20 cellular contexts compared by ENCODE assay signal in the genomic region with DNA sequence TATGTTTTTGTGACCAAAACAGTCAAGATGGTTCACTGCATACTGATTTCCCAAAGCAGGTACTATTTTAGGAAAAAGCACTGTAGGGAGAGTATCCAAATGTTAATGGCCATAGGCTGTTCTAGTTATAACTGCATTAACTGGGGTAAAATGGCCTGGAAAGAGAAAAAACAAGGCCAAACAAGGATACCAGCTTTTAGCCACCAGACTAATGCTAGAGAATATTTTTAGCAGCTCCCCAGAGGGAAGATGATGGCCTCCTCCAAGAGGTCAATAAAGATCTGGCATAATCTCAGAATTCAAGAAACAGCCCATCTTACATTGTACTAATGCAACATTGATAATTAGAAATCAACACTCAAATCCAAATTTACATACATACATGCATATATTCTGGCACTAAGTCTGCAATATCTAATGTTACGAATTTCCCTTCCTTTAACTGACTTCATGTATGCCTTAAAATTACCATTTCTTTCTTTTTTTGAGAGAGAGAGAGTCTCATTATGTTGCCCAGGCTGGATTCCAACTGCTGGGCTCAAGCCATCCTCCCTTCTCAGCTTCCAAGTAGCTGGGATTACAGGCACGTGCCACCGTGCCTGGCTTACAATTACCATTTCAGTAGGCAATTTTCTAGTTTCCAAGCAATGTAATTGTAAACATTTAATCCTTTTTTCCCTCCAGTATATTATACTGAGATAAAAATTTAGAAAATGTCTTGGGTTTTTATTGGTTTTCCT. TPM values are rescaled to one million over a fixed set of nuclear protein-coding genes. Genes with fewer than 3 reads are reported as not detected.
A peak's percentile ranks its signal among the peaks of the same experiment; 100 is the strongest.
DNase-seq lines count a peak whose midpoint lies in the region; ATAC-seq, FAIRE-seq and TF ChIP-seq lines count a peak whose summit lies in the region.
"Had no signal": no experiment of that assay in that cellular context is flagged by ENCODE, and none has a peak within 500 bp of the region (broad histone marks: within the 10 kb centered on the region; RNA-seq: fewer than 3 reads in every experiment).

No MANE protein-coding gene starts in this region.

- H3K79me2 ChIP-seq in HepG2 (ENCODE audit: insufficient read depth, low read length) = no peaks in the 10 kb centered on the region
- H3K79me2 ChIP-seq: parathyroid adenoma had no signal

- POLR2A ChIA-PET in HepG2 (lab: Yijun Ruan, JAX) = no interaction called here
- POLR2A ChIA-PET in Caco-2 (lab: Charles Lee) = no interaction called here

- intact Hi-C loops in HepG2 (cut with micrococcal nuclease; ENCODE audit: unreplicated experiment) (no loop called here), right cardiac atrium (cut with DNase I) (no loop called here), Caco-2 (cut with micrococcal nuclease; ENCODE audit: unreplicated experiment) (no loop called here)

- TF ChIP-seq RAD21 in liver (IDR thresholded peaks at IDR 0.05) = no peak
- no peak for TF ChIP-seq RAD21 in HepG2 (CRISPR knock-in tag; IDR thresholded peaks at IDR 0.05)

- peaks cover 0 to 7% (median 2%) of the 10 kb centered on the region in 4 donors for H3K4me1 ChIP-seq in liver (ENCODE audit: control insufficient read depth in 4 of 4, insufficient read depth in 4 of 4, low read length in 3 of 4)
- no peaks in the 10 kb centered on the region for H3K4me1 ChIP-seq in HepG2 (ENCODE audit: insufficient read depth, low read length)
- peaks cover 2% of the 10 kb centered on the region for H3K4me1 ChIP-seq in right cardiac atrium (ENCODE audit: control insufficient read depth, insufficient read depth, low read length)
- no peaks in the 10 kb centered on the region for H3K4me1 ChIP-seq in Caco-2
- H3K4me1 ChIP-seq: parathyroid adenoma had no signal

- H3K36me3 Mint-ChIP-seq in Caco-2 (ENCODE audit: insufficient read depth, unreplicated experiment) = peaks cover 23% of the 10 kb centered on the region

- H3K27me3 ChIP-seq in liver (ENCODE audit: control insufficient read depth in 4 of 4, insufficient read depth in 4 of 4, low read length in 3 of 4) = no peaks in the 10 kb centered on the region
- H3K27me3 ChIP-seq in HepG2 (ENCODE audit: control insufficient read depth in 1 of 2, insufficient read depth in 2 of 2, low read length in 2 of 2) = no peaks in the 10 kb centered on the region
- H3K27me3 ChIP-seq in right cardiac atrium (ENCODE audit: control insufficient read depth, insufficient read depth) = no peaks in the 10 kb centered on the region
- no peaks in the 10 kb centered on the region for H3K27me3 ChIP-seq in Caco-2 (replicated peaks; ENCODE audit: control insufficient read depth, insufficient read depth, low read length)

- WGBS in liver = 65% methylated on average over 3 of the region's 3 CpGs
- 91% methylated on average over 3 of the region's 3 CpGs for WGBS in HepG2 (ENCODE audit: low lambda C conversion rate)
- WGBS in right cardiac atrium = 38% methylated on average over 3 of the region's 3 CpGs

- no peaks in the 10 kb centered on the region for H3K9me3 Mint-ChIP-seq in Caco-2 (ENCODE audit: unreplicated experiment)
- H3K9me3 Mint-ChIP-seq: activated CD8-positive, alpha-beta T cell treated with anti-CD3 and anti-CD28 coated beads for 36 hours had no signal

- H3K36me3 ChIP-seq in liver (ENCODE audit: control insufficient read depth in 4 of 4, insufficient read depth in 3 of 4, low read depth in 1 of 4, low read length in 3 of 4) (peaks cover 1 to 22% (median 19%) of the 10 kb centered on the region in 4 donors), HepG2 (replicated peaks in 1 of 2; ENCODE audit: control insufficient read depth in 1 of 2, insufficient read depth in 2 of 2, low read length in 2 of 2) (peaks cover 1 to 11% of the 10 kb centered on the region in 2 experiments; a peak in 4 of 5 replicates), Caco-2 (ENCODE audit: control insufficient read depth, insufficient read depth, low read length) (0 out of 2 replicates have a peak, but pooled peaks cover 1% of the 10 kb centered on the region)

- BruUV-seq in HepG2 (replicated peaks; lab: Mats Ljungman, UMichigan) (no TSS peak), Caco-2 (replicated peaks; lab: Mats Ljungman, UMichigan) (no TSS peak)

- no peaks in the 10 kb centered on the region for H3K27me3 Mint-ChIP-seq in Caco-2 (ENCODE audit: insufficient read depth, unreplicated experiment)
- H3K27me3 Mint-ChIP-seq: activated CD8-positive, alpha-beta T cell treated with anti-CD3 and anti-CD28 coated beads for 36 hours had no signal

- no peak for TF ChIP-seq EP300 in HepG2 (IDR thresholded peaks at IDR 0.05; ENCODE audit: low read depth in 2 of 2, low read length in 2 of 2)
- TF ChIP-seq EP300 in HepG2 (CRISPR knock-in tag; IDR thresholded peaks at IDR 0.05; ENCODE audit: borderline replicate concordance) = no peak

- H3K27ac ChIP-seq in liver (ENCODE audit: low read depth in 1 of 2, low read length in 2 of 2) = no peak overlapping the region
- no peak overlapping the region for H3K27ac ChIP-seq in HepG2 (ENCODE audit: extremely low read length, insufficient read depth, low read length)
- no peak overlapping the region for H3K27ac ChIP-seq in right cardiac atrium (ENCODE audit: low read length)
- H3K27ac ChIP-seq: parathyroid adenoma had no signal

- H3K4me3 ChIP-seq in liver (ENCODE audit: low read depth in 1 of 3, low read length in 3 of 3) = no peak overlapping the region
- H3K4me3 ChIP-seq in HepG2 (replicated peaks in 1 of 3; ENCODE audit: insufficient read depth in 1 of 3, low read depth in 2 of 3, low read length in 3 of 3) = no peak overlapping the region
- no peak overlapping the region for H3K4me3 ChIP-seq in right cardiac atrium (ENCODE audit: low read length)
- no peak overlapping the region for H3K4me3 ChIP-seq in Caco-2 (ENCODE audit: low read depth, low read length)
- H3K4me3 ChIP-seq: K562 had no signal

- H3K9me3 ChIP-seq in liver (ENCODE audit: control insufficient read depth in 4 of 4, low read length in 3 of 4) (no peaks in the 10 kb centered on the region), HepG2 (ENCODE audit: low read length) (no peaks in the 10 kb centered on the region), right cardiac atrium (ENCODE audit: control insufficient read depth, low read length) (no peaks in the 10 kb centered on the region), Caco-2 (no peaks in the 10 kb centered on the region)

- no peak for TF ChIP-seq POLR2A in HepG2 (IDR thresholded peaks at IDR 0.05; ENCODE audit: insufficient read depth in 1 of 2, low read depth in 2 of 2, low read length in 2 of 2)

- in situ Hi-C loops in HepG2 (cut with HindIII; ENCODE audit: extremely low pct_ligation_motif_present, low pct_unique_long_range_greater_than_20kb) = no loop called here

- no peak for FAIRE-seq in HepG2 (lab: Jason Lieb, UNC)
- FAIRE-seq: K562 had no signal

- no peak for TF ChIP-seq CTCF in liver (IDR thresholded peaks at IDR 0.05; ENCODE audit: low read depth, low read length, missing input control)
- no peak for TF ChIP-seq CTCF in HepG2 (CRISPR knock-in tag; IDR thresholded peaks at IDR 0.05)
- TF ChIP-seq CTCF in Caco-2 (IDR thresholded peaks at IDR 0.05; ENCODE audit: insufficient read depth in 1 of 2, low read depth in 1 of 2, low read length in 1 of 2, severe bottlenecking in 1 of 2, unreplicated experiment in 1 of 2) = no peak

- H3K4me2 ChIP-seq in HepG2 (ENCODE audit: low read depth, low read length) = no peak overlapping the region

- DNase-seq in HepG2 (ENCODE audit: low spot score) = no peak
- peak; percentile 65 for DNase-seq in cerebellum (ENCODE audit: low spot score)
- DNase-seq in right cardiac atrium = peak in 2 of 3 donors; percentile 66 to 74
- no peak for DNase-seq in Caco-2
- DNase-seq in NCI-H2081 (lab: John Stamatoyannopoulos, UW) = no peak
- no peak for DNase-seq in activated CD4-positive, alpha-beta T cell treated with anti-CD3 and anti-CD28 coated beads, Interleukin-2, amount 50 U/mL, for 1 hour
- DNase-seq: activated CD4-positive, CD25-positive, alpha-beta regulatory T cell; activated CD8-positive, alpha-beta T cell treated with anti-CD3 and anti-CD28 coated beads for 36 hours; activated gamma-delta T cell treated with Interleukin-2 at 50 U/mL for 16 hours; activated T-cell treated with anti-CD3 and anti-CD28 coated beads for 4 hours; amniotic stem cell; effector memory CD4-positive, alpha-beta T cell; GDM1; NCI-H1694; NCI-H748 treated with DMSO at 0.1 percent for 48 hours had no signal

- no peaks in the 10 kb centered on the region; the same call in 1 of the 2 replicates for H4K20me1 ChIP-seq in HepG2 (ENCODE audit: insufficient read depth, low read length)

- no peaks in the 10 kb centered on the region for H3K4me1 Mint-ChIP-seq in Caco-2 (ENCODE audit: low read depth, unreplicated experiment)

- ATAC-seq in HepG2 (no peak), right cardiac atrium (peak in 1 of 2 donors; percentile 31)
- ATAC-seq in activated CD4-positive, CD25-positive, alpha-beta regulatory T cell treated with anti-CD3 and anti-CD28 coated beads, Interleukin-2, amount 50 U/mL, for 24 hours = no peak
- ATAC-seq: activated CD8-positive, alpha-beta T cell treated with anti-CD3 and anti-CD28 coated beads for 36 hours; HCT116; K562 had no signal

- no peak overlapping the region for H3K9ac ChIP-seq in liver (ENCODE audit: low read depth in 1 of 2, low read length in 2 of 2)
- no peak overlapping the region for H3K9ac ChIP-seq in HepG2 (ENCODE audit: insufficient read depth, low read depth, low read length)
- H3K9ac ChIP-seq: parathyroid adenoma had no signal

- CTCF ChIA-PET in HepG2 (lab: Yijun Ruan, JAX; ENCODE audit: low intra/inter-chr PET ratio, low total read pairs) = no interaction called here
- CTCF ChIA-PET in Caco-2 (lab: Charles Lee) = no interaction called here

- H3K4me3 Mint-ChIP-seq in Caco-2 (ENCODE audit: unreplicated experiment) = no peak overlapping the region
- H3K4me3 Mint-ChIP-seq: activated CD8-positive, alpha-beta T cell treated with anti-CD3 and anti-CD28 coated beads for 36 hours had no signal

- no peak overlapping the region for H3K27ac Mint-ChIP-seq in Caco-2 (ENCODE audit: unreplicated experiment)
- H3K27ac Mint-ChIP-seq: activated CD8-positive, alpha-beta T cell treated with anti-CD3 and anti-CD28 coated beads for 36 hours had no signal

- no peak overlapping the region for H2AFZ ChIP-seq in HepG2 (ENCODE audit: low read length)
- H2AFZ ChIP-seq: parathyroid adenoma had no signal

RNA-seq across cellular contexts. Expression of a gene that starts 9.3 kb away (rescaled TPM):
- total RNA-seq in liver = 100 to 1,000 TPM in 1 of 2 donors, 10 to 100 TPM in 1; 69.8 to 279 TPM
- polyA plus RNA-seq in liver = 100 to 1,000 TPM; 299 to 583 TPM
- total RNA-seq in HepG2 (2016; rRNA removed; fragmentation: Illumina TruSeq; extraction: Trizol) = 481 and 556 TPM in 2 replicates
- 280 and 328 TPM in 2 replicates for total RNA-seq in HepG2 (2016; cell fraction: cytosol; rRNA removed; fragmentation: Illumina TruSeq; extraction: Trizol; ENCODE audit: low read depth)
- 517 and 605 TPM in 2 replicates for total RNA-seq in HepG2 (2016; cell fraction: insoluble cytoplasmic fraction; rRNA removed; fragmentation: Illumina TruSeq; extraction: Trizol)
- total RNA-seq in HepG2 (2016; cell fraction: membrane; rRNA removed; fragmentation: Illumina TruSeq; extraction: Trizol) = 294 and 325 TPM in 2 replicates
- total RNA-seq in HepG2 (2016; cell fraction: nucleus; rRNA removed; fragmentation: Illumina TruSeq; extraction: Trizol) = 231 and 261 TPM in 2 replicates
- 311 and 407 TPM in 2 replicates for polyA plus RNA-seq in HepG2 (2011; rRNA removed)
- 137 and 186 TPM in 2 replicates for polyA plus RNA-seq in HepG2 (2011; cell fraction: cytosol; rRNA removed)
- 59.1 and 61.9 TPM in 2 replicates for polyA plus RNA-seq in HepG2 (2011; cell fraction: nucleus; rRNA removed)
- polyA plus RNA-seq in HepG2 (2012) = 241 and 395 TPM in 2 replicates
- polyA plus RNA-seq in HepG2 (2016; cell fraction: cytosol; fragmentation: Illumina TruSeq; extraction: Trizol; ENCODE audit: low read depth) = 218 and 256 TPM in 2 replicates
- polyA plus RNA-seq in HepG2 (2016; cell fraction: insoluble cytoplasmic fraction; fragmentation: Illumina TruSeq; extraction: Trizol; ENCODE audit: low read depth) = 311 and 334 TPM in 2 replicates
- polyA plus RNA-seq in HepG2 (2016; cell fraction: membrane; fragmentation: Illumina TruSeq; extraction: Trizol; ENCODE audit: low read depth) = 165 and 228 TPM in 2 replicates
- 278 and 326 TPM in 2 replicates for polyA plus RNA-seq in HepG2 (2016; cell fraction: nucleus; fragmentation: Illumina TruSeq; extraction: Trizol; ENCODE audit: insufficient read depth, low read depth)
- polyA minus RNA-seq in HepG2 (2011; rRNA and poly(A)+ RNA removed; ENCODE audit: low replicate concordance) = 63.3 and 108 TPM in 2 replicates
- 36.2 and 38.6 TPM in 2 replicates for polyA minus RNA-seq in HepG2 (2011; cell fraction: cytosol; rRNA and poly(A)+ RNA removed)
- polyA minus RNA-seq in HepG2 (2011; cell fraction: nucleus; rRNA and poly(A)+ RNA removed) = 17.8 and 18.6 TPM in 2 replicates
- total RNA-seq in cerebellum = 102 TPM
- total RNA-seq in right cardiac atrium = 100 to 1,000 TPM; 763 to 921 (median 836) TPM
- polyA plus RNA-seq in right cardiac atrium = 2,071 TPM
- 381 and 385 TPM in 2 replicates for total RNA-seq in Caco-2 (2022)

RNA-seq across cellular contexts. Expression of a gene that starts 28.4 kb away (rescaled TPM):
- total RNA-seq in liver (1 to 10 TPM; 2.1 to 5.1 TPM), HepG2 (2016; rRNA removed; fragmentation: Illumina TruSeq; extraction: Trizol) (0.02 TPM in 1 of 2 replicates, not detected in the other), cerebellum (42.9 TPM), right cardiac atrium (10 to 100 TPM in 2 of 4 donors, 1 to 10 TPM in 2; 8.1 to 29.6 (median 9.3) TPM), Caco-2 (2022) (61.8 and 68.0 TPM in 2 replicates)
- polyA plus RNA-seq in liver (1 to 10 TPM in 1 of 2 donors, under 1 TPM in 1; 0.15 to 1.5 TPM), HepG2 (2011; rRNA removed) (0.20 TPM in 1 of 2 replicates, not detected in the other), right cardiac atrium (5.4 TPM)
- total RNA-seq in HepG2 (2016; cell fraction: cytosol; rRNA removed; fragmentation: Illumina TruSeq; extraction: Trizol; ENCODE audit: low read depth) = not detected in 2 replicates
- total RNA-seq in HepG2 (2016; cell fraction: insoluble cytoplasmic fraction; rRNA removed; fragmentation: Illumina TruSeq; extraction: Trizol) = not detected in 2 replicates
- total RNA-seq in HepG2 (2016; cell fraction: membrane; rRNA removed; fragmentation: Illumina TruSeq; extraction: Trizol) = not detected in 2 replicates
- total RNA-seq in HepG2 (2016; cell fraction: nucleus; rRNA removed; fragmentation: Illumina TruSeq; extraction: Trizol) = 0.06 TPM in 1 of 2 replicates, not detected in the other
- 0.01 TPM in 1 of 2 replicates, not detected in the other for polyA plus RNA-seq in HepG2 (2011; cell fraction: cytosol; rRNA removed)
- 0.07 TPM in 1 of 2 replicates, not detected in the other for polyA plus RNA-seq in HepG2 (2011; cell fraction: nucleus; rRNA removed)
- 0.01 TPM in 1 of 2 replicates, not detected in the other for polyA plus RNA-seq in HepG2 (2012)
- not detected in 2 replicates for polyA plus RNA-seq in HepG2 (2016; cell fraction: cytosol; fragmentation: Illumina TruSeq; extraction: Trizol; ENCODE audit: low read depth)
- polyA plus RNA-seq in HepG2 (2016; cell fraction: insoluble cytoplasmic fraction; fragmentation: Illumina TruSeq; extraction: Trizol; ENCODE audit: low read depth) = not detected in 2 replicates
- not detected in 2 replicates for polyA plus RNA-seq in HepG2 (2016; cell fraction: membrane; fragmentation: Illumina TruSeq; extraction: Trizol; ENCODE audit: low read depth)
- 0.12 TPM in 1 of 2 replicates, not detected in the other for polyA plus RNA-seq in HepG2 (2016; cell fraction: nucleus; fragmentation: Illumina TruSeq; extraction: Trizol; ENCODE audit: insufficient read depth, low read depth)
- 328 TPM in 1 of 2 replicates, not detected in the other for polyA minus RNA-seq in HepG2 (2011; rRNA and poly(A)+ RNA removed; ENCODE audit: low replicate concordance)
- 0.79 and 2.3 TPM in 2 replicates for polyA minus RNA-seq in HepG2 (2011; cell fraction: cytosol; rRNA and poly(A)+ RNA removed)
- polyA minus RNA-seq in HepG2 (2011; cell fraction: nucleus; rRNA and poly(A)+ RNA removed) = 0.12 and 0.77 TPM in 2 replicates
- polyA plus RNA-seq: K562 had no signal

RNA-seq across cellular contexts. Expression of a gene that starts 50.3 kb away (rescaled TPM):
- total RNA-seq in liver (10 to 100 TPM; 54.4 to 71.0 TPM), HepG2 (2016; rRNA removed; fragmentation: Illumina TruSeq; extraction: Trizol) (38.4 and 54.4 TPM in 2 replicates), cerebellum (108 TPM), right cardiac atrium (10 to 100 TPM; 58.6 to 70.7 (median 65.5) TPM), Caco-2 (2022) (55.8 and 58.9 TPM in 2 replicates)
- polyA plus RNA-seq in liver (10 to 100 TPM; 33.3 to 36.3 TPM), HepG2 (2011; rRNA removed) (14.9 and 17.6 TPM in 2 replicates), right cardiac atrium (34.6 TPM)
- total RNA-seq in HepG2 (2016; cell fraction: cytosol; rRNA removed; fragmentation: Illumina TruSeq; extraction: Trizol; ENCODE audit: low read depth) = 1.8 and 2.4 TPM in 2 replicates
- total RNA-seq in HepG2 (2016; cell fraction: insoluble cytoplasmic fraction; rRNA removed; fragmentation: Illumina TruSeq; extraction: Trizol) = 32.4 and 47.0 TPM in 2 replicates
- total RNA-seq in HepG2 (2016; cell fraction: membrane; rRNA removed; fragmentation: Illumina TruSeq; extraction: Trizol) = 9.9 and 10.6 TPM in 2 replicates
- 57.2 and 65.2 TPM in 2 replicates for total RNA-seq in HepG2 (2016; cell fraction: nucleus; rRNA removed; fragmentation: Illumina TruSeq; extraction: Trizol)
- 6.1 and 11.4 TPM in 2 replicates for polyA plus RNA-seq in HepG2 (2011; cell fraction: cytosol; rRNA removed)
- 11.2 and 15.5 TPM in 2 replicates for polyA plus RNA-seq in HepG2 (2011; cell fraction: nucleus; rRNA removed)
- polyA plus RNA-seq in HepG2 (2012) = 53.2 and 56.8 TPM in 2 replicates
- 1.9 TPM in 2 replicates for polyA plus RNA-seq in HepG2 (2016; cell fraction: cytosol; fragmentation: Illumina TruSeq; extraction: Trizol; ENCODE audit: low read depth)
- 28.3 and 31.1 TPM in 2 replicates for polyA plus RNA-seq in HepG2 (2016; cell fraction: insoluble cytoplasmic fraction; fragmentation: Illumina TruSeq; extraction: Trizol; ENCODE audit: low read depth)
- polyA plus RNA-seq in HepG2 (2016; cell fraction: membrane; fragmentation: Illumina TruSeq; extraction: Trizol; ENCODE audit: low read depth) = 5.5 and 5.6 TPM in 2 replicates
- polyA plus RNA-seq in HepG2 (2016; cell fraction: nucleus; fragmentation: Illumina TruSeq; extraction: Trizol; ENCODE audit: insufficient read depth, low read depth) = 68.9 and 74.9 TPM in 2 replicates
- polyA minus RNA-seq in HepG2 (2011; rRNA and poly(A)+ RNA removed; ENCODE audit: low replicate concordance) = 7.4 and 11.2 TPM in 2 replicates
- 18.1 and 24.4 TPM in 2 replicates for polyA minus RNA-seq in HepG2 (2011; cell fraction: cytosol; rRNA and poly(A)+ RNA removed)
- 28.7 and 32.2 TPM in 2 replicates for polyA minus RNA-seq in HepG2 (2011; cell fraction: nucleus; rRNA and poly(A)+ RNA removed)

Comparison
In these comparisons a context has a peak if more than half of its experiments do, and no peak if none do; other contexts are left out.
1. DNase-seq: peak in cerebellum (single experiment) and right cardiac atrium (2 of 3); none in HepG2 (single experiment), Caco-2 (0 of 2), NCI-H2081 (0 of 2) and activated CD4-positive, alpha-beta T cell treated with anti-CD3 and anti-CD28 coated beads, Interleukin-2, amount 50 U/mL, for 1 hour (single experiment).